Comparison of ENCODE assay signal across 19 cellular contexts in the genomic region with DNA sequence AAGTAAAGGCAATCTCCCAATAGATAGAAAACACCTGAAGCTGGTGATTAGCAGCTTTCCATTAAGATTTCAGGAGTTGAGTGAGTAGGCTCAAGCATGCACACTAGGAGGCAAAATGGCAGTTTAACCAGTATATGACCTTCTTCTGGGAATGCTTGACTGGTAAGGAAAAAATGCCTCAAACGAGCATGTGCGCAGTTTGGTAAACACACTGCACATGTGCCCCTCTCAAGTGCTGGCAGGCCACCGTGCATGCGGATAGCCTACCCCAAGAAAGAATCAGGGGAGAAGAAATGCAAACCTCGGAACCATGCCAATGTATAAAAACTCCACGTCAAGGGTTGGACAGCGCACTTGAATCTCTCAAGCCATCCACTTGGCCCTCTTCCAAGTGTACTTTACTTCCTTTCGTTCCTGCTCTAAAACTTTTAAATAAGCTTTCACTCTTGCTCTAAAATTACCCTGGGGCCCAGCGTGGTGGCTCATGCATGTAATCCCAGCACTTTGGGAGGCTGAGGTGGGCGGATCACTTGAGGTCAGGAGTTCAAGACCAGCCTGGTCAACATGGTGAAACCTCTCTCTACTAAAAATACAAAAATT.
DNase-seq lines count a peak whose midpoint lies in the region; ATAC-seq, FAIRE-seq and TF ChIP-seq lines count a peak whose summit lies in the region.
"Had no signal": no experiment of that assay in that cellular context is flagged by ENCODE, and none has a peak within 500 bp of the region (broad histone marks: within the 10 kb centered on the region; RNA-seq: fewer than 3 reads in every experiment).

No MANE protein-coding gene starts in this region.

- no peak overlapping the region for H3K4ac ChIP-seq in H1 (replicated peaks; ENCODE audit: insufficient read length, low read depth, low read length)

- no peaks in the 10 kb centered on the region for H3K36me3 ChIP-seq in H1 (ENCODE audit: control insufficient read depth in 2 of 4, insufficient read depth in 4 of 4, low read length in 3 of 4)
- no peaks in the 10 kb centered on the region for H3K36me3 ChIP-seq in small intestine (ENCODE audit: control insufficient read depth in 2 of 2, insufficient read depth in 2 of 2, low read length in 2 of 2)
- no peaks in the 10 kb centered on the region for H3K36me3 ChIP-seq in naive thymus-derived CD4-positive, alpha-beta T cell (ENCODE audit: control insufficient read depth in 2 of 3, insufficient read depth in 3 of 3, low read length in 3 of 3)

- peaks cover 8 to 50% (median 36%) of the 10 kb centered on the region in 5 donors for H3K36me3 Mint-ChIP-seq in naive thymus-derived CD4-positive, alpha-beta T cell
- H3K36me3 Mint-ChIP-seq: CD4-positive, CD25-positive, alpha-beta regulatory T cell had no signal

- TF ChIP-seq CTCF in H1 (IDR thresholded peaks at IDR 0.05; ENCODE audit: control extremely low read depth in 1 of 3, insufficient read depth in 1 of 3, low read depth in 1 of 3, low read length in 3 of 3), result no peak

- POLR2A ChIA-PET in H1 (lab: Charles Lee; ENCODE audit: partially characterized antibody), result no interaction called here
- POLR2A ChIA-PET in naive thymus-derived CD4-positive, alpha-beta T cell (lab: Charles Lee), result no interaction called here

- no peak overlapping the region for H3K14ac ChIP-seq in H1 (ENCODE audit: insufficient read length)

- DNase-seq in A172 (ENCODE audit: low spot score), result peak; percentile 2
- peak; percentile 22 for DNase-seq in LoVo (ENCODE audit: low spot score)
- DNase-seq in H1 (ENCODE audit: low read depth in 1 of 2, low spot score in 2 of 2), result no peak
- DNase-seq in small intestine, result peak; percentile 5
- DNase-seq in NCI-H1930 (lab: John Stamatoyannopoulos, UW), result no peak
- no peak for DNase-seq in GF-D8 (lab: John Stamatoyannopoulos, UW)
- DNase-seq in naive thymus-derived CD4-positive, alpha-beta T cell, result no peak
- DNase-seq: CD4-positive, CD25-positive, alpha-beta regulatory T cell; COR-L47; DND-41; GM23248; HCEC 1CT; NCI-H1417; NCI-H1694 treated with DMSO at 0.1 percent for 48 hours; NCI-H510A; NK-92 treated with Interleukin-12 subunit alpha and Interleukin-12 subunit beta, amount 100 ng/mL, for 24 hours; T-helper 1 cell had no signal

- no peak overlapping the region for H2BK20ac ChIP-seq in H1 (ENCODE audit: low read length)

- no peak overlapping the region for H3K4me3 ChIP-seq in H1 (ENCODE audit: extremely low read depth in 1 of 4, insufficient read depth in 2 of 4, low read depth in 3 of 4, low read length in 4 of 4)
- H3K4me3 ChIP-seq in small intestine (ENCODE audit: low read depth in 1 of 2, low read length in 2 of 2), result no peak overlapping the region
- H3K4me3 ChIP-seq in naive thymus-derived CD4-positive, alpha-beta T cell (ENCODE audit: low read length), result no peak overlapping the region
- H3K4me3 ChIP-seq: GM23248 had no signal

- no peaks in the 10 kb centered on the region; a peak in 1 of 7 replicates for H3K4me1 ChIP-seq in H1 (replicated peaks in 1 of 4; ENCODE audit: control insufficient read depth in 3 of 4, insufficient read depth in 4 of 4, low read length in 3 of 4)
- no peaks in the 10 kb centered on the region for H3K4me1 ChIP-seq in small intestine (ENCODE audit: control insufficient read depth in 2 of 2, insufficient read depth in 1 of 2, low read depth in 1 of 2, low read length in 1 of 2)
- H3K4me1 ChIP-seq in naive thymus-derived CD4-positive, alpha-beta T cell (ENCODE audit: control insufficient read depth in 2 of 2, insufficient read depth in 2 of 2, low read length in 2 of 2), result peaks cover 0 to 9% of the 10 kb centered on the region in 2 donors

- no peak overlapping the region for H2BK15ac ChIP-seq in H1 (ENCODE audit: low read length)

- peaks cover 0 to 7% (median 1%) of the 10 kb centered on the region in 11 donors for H3K9me3 Mint-ChIP-seq in naive thymus-derived CD4-positive, alpha-beta T cell

- H3K79me1 ChIP-seq in H1 (ENCODE audit: low read depth, low read length), result no peaks in the 10 kb centered on the region

- intact Hi-C loops in naive thymus-derived CD4-positive, alpha-beta T cell (cut with micrococcal nuclease), result no loop called here

- TF ChIP-seq EP300 in H1 (IDR thresholded peaks at IDR 0.05; ENCODE audit: borderline replicate concordance in 1 of 2, low read depth in 2 of 2, low read length in 2 of 2), result no peak

- H2AFZ ChIP-seq in H1 (ENCODE audit: low read length), result no peak overlapping the region
- H2AFZ ChIP-seq: GM23248 had no signal

- no peak overlapping the region for H2AK5ac ChIP-seq in H1 (ENCODE audit: low read depth, low read length)

- no peak overlapping the region for H3K56ac ChIP-seq in H1 (replicated peaks; ENCODE audit: insufficient read length, low read depth, low read length)

- H2BK5ac ChIP-seq in H1 (ENCODE audit: low read depth, low read length), result no peak overlapping the region

- TF ChIP-seq POLR2A in H1 (IDR thresholded peaks at IDR 0.05; ENCODE audit: control extremely low read depth in 1 of 2, low read depth in 2 of 2, low read length in 2 of 2), result no peak

- H3K9me3 ChIP-seq in H1 (ENCODE audit: insufficient read depth in 2 of 2, low read depth in 1 of 2, low read length in 1 of 2), result no peaks in the 10 kb centered on the region
- H3K9me3 ChIP-seq in small intestine (ENCODE audit: control insufficient read depth, low read depth), result no peaks in the 10 kb centered on the region
- H3K9me3 ChIP-seq in naive thymus-derived CD4-positive, alpha-beta T cell (ENCODE audit: control insufficient read depth in 2 of 3, low read length in 3 of 3), result no peaks in the 10 kb centered on the region

- H3K79me2 ChIP-seq in H1 (ENCODE audit: control insufficient read depth in 1 of 2, insufficient read depth in 2 of 2, low read length in 2 of 2), result no peaks in the 10 kb centered on the region

- no peaks in the 10 kb centered on the region for H3K27me3 ChIP-seq in H1 (replicated peaks in 1 of 4; ENCODE audit: control insufficient read depth in 3 of 4, extremely low read depth in 1 of 4, insufficient read depth in 3 of 4, low read length in 3 of 4)
- no peaks in the 10 kb centered on the region for H3K27me3 ChIP-seq in small intestine (ENCODE audit: control insufficient read depth in 2 of 2, insufficient read depth in 2 of 2, low read length in 2 of 2)
- no peaks in the 10 kb centered on the region for H3K27me3 ChIP-seq in naive thymus-derived CD4-positive, alpha-beta T cell (ENCODE audit: control insufficient read depth in 2 of 2, insufficient read depth in 2 of 2, low read length in 2 of 2)

- WGBS in H1 (ENCODE audit: extremely low coverage in 1 of 2, insufficient coverage in 1 of 2, insufficient read length in 1 of 2, insufficient replicate concordance in 2 of 2, low coverage in 1 of 2, low lambda C conversion rate in 2 of 2, missing lambda C conversion rate in 1 of 2), 2 experiments, result 93% methylated on average over 10 of the region's 10 CpGs; no CpG with 5 or more reads in 1 of the 2 experiments
- WGBS in small intestine, 3 donors, result 80 to 85% (median 84%) methylated on average over 10 of the region's 10 CpGs

- CTCF ChIA-PET in H1 (lab: Charles Lee; ENCODE audit: partially characterized antibody), result interaction anchor here (0.6 to 1.0 kb wide), 2 partner anchors 11 to 1633 kb away, joined by 3 read pairs; no protein-coding TSS in a partner anchor
- CTCF ChIA-PET in naive thymus-derived CD4-positive, alpha-beta T cell (lab: Charles Lee), result no interaction called here

- H3K4me1 Mint-ChIP-seq in naive thymus-derived CD4-positive, alpha-beta T cell, result peaks cover 10 to 73% (median 45%) of the 10 kb centered on the region in 7 donors
- H3K4me1 Mint-ChIP-seq: CD4-positive, CD25-positive, alpha-beta regulatory T cell had no signal

- H4K20me1 ChIP-seq in H1 (replicated peaks in 1 of 2; ENCODE audit: control insufficient read depth in 1 of 2, insufficient read depth in 2 of 2, low read length in 2 of 2), result no peaks in the 10 kb centered on the region

- H3K23me2 ChIP-seq in H1 (ENCODE audit: low read depth, low read length), result no peaks in the 10 kb centered on the region

- H3K4me3 Mint-ChIP-seq in naive thymus-derived CD4-positive, alpha-beta T cell, result no peak overlapping the region
- H3K4me3 Mint-ChIP-seq: CD4-positive, CD25-positive, alpha-beta regulatory T cell had no signal

- no peak overlapping the region for H2BK12ac ChIP-seq in H1 (ENCODE audit: low read depth, low read length)

- ATAC-seq in naive thymus-derived CD4-positive, alpha-beta T cell, result no peak

- H3K27ac ChIP-seq in H1 (ENCODE audit: low read depth, low read length) (no peak overlapping the region), small intestine (ENCODE audit: low read depth in 1 of 2, low read length in 1 of 2) (no peak overlapping the region)
- H3K27ac ChIP-seq in naive thymus-derived CD4-positive, alpha-beta T cell (ENCODE audit: low read depth, low read length), result no peak overlapping the region
- H3K27ac ChIP-seq: GM23248 had no signal

- no peak overlapping the region for H3K4me2 ChIP-seq in H1 (ENCODE audit: insufficient read depth in 1 of 2, low read depth in 2 of 2, low read length in 2 of 2)

- FAIRE-seq in H1 (lab: Jason Lieb, UNC), result no peak
- FAIRE-seq in small intestine (lab: Jason Lieb, UNC), result no peak
- FAIRE-seq: GM12891, HTR-8/SVneo had no signal

- peak overlapping the region; percentile 40; the same call in 1 of the 2 replicates for H4K8ac ChIP-seq in H1 (ENCODE audit: extremely low read depth, insufficient read depth, low read length)

- no peak overlapping the region for H3K9ac ChIP-seq in H1 (replicated peaks in 1 of 4; ENCODE audit: extremely low read depth in 1 of 4, low read depth in 3 of 4, low read length in 3 of 4)
- H3K9ac ChIP-seq: GM23248 had no signal

- H4K5ac ChIP-seq in H1 (ENCODE audit: insufficient read length, low read depth, low read length), result no peak overlapping the region

- H3K27me3 Mint-ChIP-seq in naive thymus-derived CD4-positive, alpha-beta T cell, result no peaks in the 10 kb centered on the region

- no peak for TF ChIP-seq RAD21 in H1 (IDR thresholded peaks at IDR 0.05 in 1 of 2, conservative IDR thresholded peaks at IDR 0.05 in 1 of 2; ENCODE audit: low read depth in 2 of 2, low read length in 2 of 2)

- H3K27ac Mint-ChIP-seq in naive thymus-derived CD4-positive, alpha-beta T cell, result no peak overlapping the region

- H3K23ac ChIP-seq in H1 (ENCODE audit: insufficient read length), result no peak overlapping the region

- no peak overlapping the region for H4K91ac ChIP-seq in H1 (replicated peaks; ENCODE audit: insufficient read length, low read length)

- no peak overlapping the region for H3K18ac ChIP-seq in H1 (ENCODE audit: extremely low read depth, low read length)

- H2BK120ac ChIP-seq in H1 (replicated peaks; ENCODE audit: low read depth, low read length), result no peak overlapping the region

TF ChIP-seq in H1, 55 proteins besides CTCF, POLR2A, EP300 and RAD21 (continues in another document):
- TF ChIP-seq PHF8 (conservative IDR thresholded peaks at IDR 0.05; ENCODE audit: low read depth, low read length), result no peak
- TF ChIP-seq RNF2 (IDR thresholded peaks at IDR 0.05; ENCODE audit: borderline replicate concordance, low read depth, low read length, missing control alignments, poor library complexity, severe bottlenecking), result no peak
- TF ChIP-seq SUZ12 (IDR thresholded peaks at IDR 0.05; ENCODE audit: low read length), result no peak
- no peak for TF ChIP-seq KDM4A (IDR thresholded peaks at IDR 0.05; ENCODE audit: low read depth, low read length, severe bottlenecking)
- TF ChIP-seq BRCA1 (IDR thresholded peaks at IDR 0.05; ENCODE audit: low read depth, low read length), result no peak
- TF ChIP-seq JUN (IDR thresholded peaks at IDR 0.05; ENCODE audit: low read depth, low read length), result no peak

Comparison
In these comparisons a context has a peak if more than half of its experiments do, and no peak if none do; other contexts are left out.
1. DNase-seq: peak in A172 (single experiment), LoVo (single experiment) and small intestine (single experiment); none in H1 (0 of 2), NCI-H1930 (0 of 2), GF-D8 (single experiment) and naive thymus-derived CD4-positive, alpha-beta T cell (0 of 9).